In genomic region chr6:97850458-97851218, GRCh38 we compare ENCODE assay signal across 15 cellular contexts.
DNase-seq lines count a peak whose midpoint lies in the region; ATAC-seq, FAIRE-seq and TF ChIP-seq lines count a peak whose summit lies in the region.
"Had no signal": no experiment of that assay in that cellular context is flagged by ENCODE, and none has a peak within 500 bp of the region (broad histone marks: within the 10 kb centered on the region; RNA-seq: fewer than 3 reads in every experiment).

No MANE protein-coding gene starts in this region.

- no peak overlapping the region for H3K4me3 Mint-ChIP-seq in activated naive CD4-positive, alpha-beta T cell treated with anti-CD3 and anti-CD28 coated beads for 36 hours
- H3K4me3 Mint-ChIP-seq in chondrocyte (ENCODE audit: unreplicated experiment): no peak overlapping the region
- H3K4me3 Mint-ChIP-seq: natural killer cell treated with Interleukin-12 subunit alpha and Interleukin-12 subunit beta and Interleukin-15 and Interleukin-18, amount 100 ng/mL, for 72 hours had no signal

- H3K27me3 ChIP-seq in bronchial epithelial cell (ENCODE audit: control insufficient read depth, insufficient read depth, low read length): no peaks in the 10 kb centered on the region

- H3K36me3 ChIP-seq in bronchial epithelial cell (ENCODE audit: control insufficient read depth, insufficient read depth, low read length): no peaks in the 10 kb centered on the region

- FAIRE-seq in bronchial epithelial cell (lab: Jason Lieb, UNC): no peak
- FAIRE-seq: frontal cortex, G401.6 had no signal

- no peaks in the 10 kb centered on the region for H3K27me3 Mint-ChIP-seq in activated naive CD4-positive, alpha-beta T cell treated with anti-CD3 and anti-CD28 coated beads for 36 hours (ENCODE audit: low read depth)
- peaks cover 3% of the 10 kb centered on the region for H3K27me3 Mint-ChIP-seq in chondrocyte (ENCODE audit: low read depth)
- H3K27me3 Mint-ChIP-seq: natural killer cell treated with Interleukin-12 subunit alpha and Interleukin-12 subunit beta and Interleukin-15 and Interleukin-18, amount 100 ng/mL, for 72 hours had no signal

- no peak for ATAC-seq in activated CD4-positive, CD25-positive, alpha-beta regulatory T cell treated with anti-CD3 and anti-CD28 coated beads, Interleukin-2, amount 50 U/mL, for 24 hours
- no peak for ATAC-seq in HG02678 (IDR thresholded peaks at IDR 0.05; ENCODE audit: unreplicated experiment)
- ATAC-seq: natural killer cell treated with Interleukin-12 subunit alpha and Interleukin-12 subunit beta and Interleukin-15 and Interleukin-18, amount 100 ng/mL, for 72 hours had no signal

- DNase-seq in Ammon's horn (ENCODE audit: low spot score) (peak; percentile 23), NCI-H146 (lab: John Stamatoyannopoulos, UW) (peak; percentile 57), bronchial epithelial cell (ENCODE audit: low read depth) (peak; percentile 46), iris pigment epithelial cell (ENCODE audit: low read depth) (peak; percentile 46), chondrocyte (ENCODE audit: low spot score) (no peak)
- no peak for DNase-seq in activated naive CD4-positive, alpha-beta T cell treated with anti-CD3 and anti-CD28 coated beads for 36 hours
- DNase-seq: activated CD4-positive, alpha-beta T cell treated with anti-CD3 and anti-CD28 coated beads for 4 hours; central memory CD4-positive, alpha-beta T cell; SW 1271 had no signal

- TF ChIP-seq CTCF in bronchial epithelial cell (IDR thresholded peaks at IDR 0.05; ENCODE audit: insufficient read depth, low read length, severe bottlenecking) (no peak), chondrocyte (IDR thresholded peaks at IDR 0.05) (no peak)

- H3K9me3 Mint-ChIP-seq in activated naive CD4-positive, alpha-beta T cell treated with anti-CD3 and anti-CD28 coated beads for 36 hours: no peaks in the 10 kb centered on the region
- no peaks in the 10 kb centered on the region for H3K9me3 Mint-ChIP-seq in chondrocyte (ENCODE audit: low read depth)
- H3K9me3 Mint-ChIP-seq: activated T-helper 2 cell treated with anti-CD3 and anti-CD28 coated beads, Interferon-gamma antibody, Interleukin-2, Interleukin-4, amounts not matched to agents 10 μg/mL and 5 μg/mL and 100 μg/mL, durations not matched to agents 14 hours and 24 hours and 36 hours; natural killer cell treated with Interleukin-12 subunit alpha and Interleukin-12 subunit beta and Interleukin-15 and Interleukin-18, amount 100 ng/mL, for 72 hours had no signal

- no peak overlapping the region for H3K27ac Mint-ChIP-seq in activated naive CD4-positive, alpha-beta T cell treated with anti-CD3 and anti-CD28 coated beads for 36 hours
- no peak overlapping the region for H3K27ac Mint-ChIP-seq in chondrocyte (ENCODE audit: unreplicated experiment)
- H3K27ac Mint-ChIP-seq: activated T-helper 2 cell treated with anti-CD3 and anti-CD28 coated beads, Interferon-gamma antibody, Interleukin-2, Interleukin-4, amounts not matched to agents 10 μg/mL and 5 μg/mL and 100 μg/mL, durations not matched to agents 14 hours and 24 hours and 36 hours; natural killer cell treated with Interleukin-12 subunit alpha and Interleukin-12 subunit beta and Interleukin-15 and Interleukin-18, amount 100 ng/mL, for 72 hours had no signal

- CTCF ChIA-PET in activated naive CD4-positive, alpha-beta T cell treated with anti-CD3 and anti-CD28 coated beads for 36 hours (lab: Charles Lee): no interaction called here

- no peak overlapping the region for H3K4me3 ChIP-seq in bronchial epithelial cell (ENCODE audit: low read depth, low read length)

- H3K4me1 Mint-ChIP-seq in activated naive CD4-positive, alpha-beta T cell treated with anti-CD3 and anti-CD28 coated beads for 36 hours (ENCODE audit: low read depth): no peaks in the 10 kb centered on the region
- H3K4me1 Mint-ChIP-seq in chondrocyte (ENCODE audit: low read depth): peaks cover 5% of the 10 kb centered on the region

- no peaks in the 10 kb centered on the region for H3K36me3 Mint-ChIP-seq in activated naive CD4-positive, alpha-beta T cell treated with anti-CD3 and anti-CD28 coated beads for 36 hours (ENCODE audit: low read depth)
- no peaks in the 10 kb centered on the region for H3K36me3 Mint-ChIP-seq in chondrocyte (ENCODE audit: low read depth)
- H3K36me3 Mint-ChIP-seq: natural killer cell treated with Interleukin-12 subunit alpha and Interleukin-12 subunit beta and Interleukin-15 and Interleukin-18, amount 100 ng/mL, for 72 hours had no signal

- intact Hi-C loops in activated naive CD4-positive, alpha-beta T cell treated with anti-CD3 and anti-CD28 coated beads for 36 hours (cut with micrococcal nuclease): no loop called here

Comparison
In these comparisons a context has a peak if more than half of its experiments do, and no peak if none do; other contexts are left out.
1. DNase-seq: peak in Ammon's horn (single experiment), NCI-H146 (single experiment), bronchial epithelial cell (single experiment) and iris pigment epithelial cell (single experiment); none in activated naive CD4-positive, alpha-beta T cell treated with anti-CD3 and anti-CD28 coated beads for 36 hours (single experiment) and chondrocyte (single experiment).